Comparison of ENCODE assay signal across 8 cellular contexts in genomic region chr11:8870461-8871282, GRCh38. TPM values are rescaled to one million over a fixed set of nuclear protein-coding genes. Genes with fewer than 3 reads are reported as not detected.
A peak's percentile ranks its signal among the peaks of the same experiment; 100 is the strongest.
DNase-seq lines count a peak whose midpoint lies in the region; ATAC-seq, FAIRE-seq and TF ChIP-seq lines count a peak whose summit lies in the region.

No MANE protein-coding gene starts in this region.

- TF ChIP-seq RAD21 in neural cell (conservative IDR thresholded peaks at IDR 0.05), result peak; percentile 40

- H3K36me3 ChIP-seq in neural cell (ENCODE audit: insufficient read depth, low read length), result no peaks in the 10 kb centered on the region

- peak overlapping the region; percentile 40 for H3K4me3 Mint-ChIP-seq in activated T-helper 17 cell treated with anti-CD3 and anti-CD28 coated beads, Interleukin-2, amount 50 U/mL, for 72 hours

- TF ChIP-seq CTCF in neural cell (IDR thresholded peaks at IDR 0.05; ENCODE audit: poor library complexity, severe bottlenecking), result peak; percentile 36

- H3K9me3 ChIP-seq in neural cell (ENCODE audit: low read length), result no peaks in the 10 kb centered on the region

- no peaks in the 10 kb centered on the region for H3K9me3 Mint-ChIP-seq in activated T-helper 17 cell treated with anti-CD3 and anti-CD28 coated beads, Interleukin-2, amount 50 U/mL, for 72 hours

- H3K27me3 Mint-ChIP-seq in activated T-helper 17 cell treated with anti-CD3 and anti-CD28 coated beads, Interleukin-2, amount 50 U/mL, for 72 hours, result peaks cover 44% of the 10 kb centered on the region

- H3K4me2 ChIP-seq in neural cell (ENCODE audit: low read length), result peak overlapping the region; percentile 79

- H3K79me2 ChIP-seq in neural cell (replicated peaks; ENCODE audit: insufficient read depth, low read length), result no peaks in the 10 kb centered on the region

- H3K9me2 ChIP-seq in neural cell (ENCODE audit: insufficient read depth, low read length), result no peaks in the 10 kb centered on the region

- H3F3A ChIP-seq in neural cell (ENCODE audit: insufficient read depth, low read length, poor library complexity, severe bottlenecking), result no peaks in the 10 kb centered on the region

- no peak for FAIRE-seq in frontal cortex (lab: Jason Lieb, UNC)

- peak; percentile 23 for ATAC-seq in activated T-helper 17 cell treated with anti-CD3 and anti-CD28 coated beads, Interleukin-2, amount 50 U/mL, for 72 hours (replicated peaks)
- ATAC-seq in HG03039 (IDR thresholded peaks at IDR 0.05; ENCODE audit: unreplicated experiment) (no peak), HG03159 (IDR thresholded peaks at IDR 0.05; ENCODE audit: unreplicated experiment) (no peak)

- H2AFZ ChIP-seq in neural cell (ENCODE audit: low read depth, low read length), result peak overlapping the region; percentile 27

- H3K27me3 ChIP-seq in neural cell (ENCODE audit: insufficient read depth, low read depth, low read length), result no peaks in the 10 kb centered on the region

- DNase-seq in NOMO-1 treated with dmso at 0.1 percent for 144 hours (lab: John Stamatoyannopoulos, UW; ENCODE audit: unreplicated experiment), result peak; percentile 13
- DNase-seq in NOMO-1 treated with DMSO at 0.1 percent for 48 hours (lab: John Stamatoyannopoulos, UW; ENCODE audit: unreplicated experiment), result no peak
- peak; percentile 49 for DNase-seq in NCI-H146 (lab: John Stamatoyannopoulos, UW)
- DNase-seq in frontal cortex (ENCODE audit: low spot score in 2 of 2), result peak; percentile 49 to 51

- H3K36me3 Mint-ChIP-seq in activated T-helper 17 cell treated with anti-CD3 and anti-CD28 coated beads, Interleukin-2, amount 50 U/mL, for 72 hours (ENCODE audit: low read depth), result no peaks in the 10 kb centered on the region

- peak overlapping the region; percentile 70 for H3K9ac ChIP-seq in neural cell (ENCODE audit: low read length)

- no peak overlapping the region for H3K27ac Mint-ChIP-seq in activated T-helper 17 cell treated with anti-CD3 and anti-CD28 coated beads, Interleukin-2, amount 50 U/mL, for 72 hours

- peak overlapping the region; percentile 90 for H3K4me3 ChIP-seq in neural cell (ENCODE audit: low read length)

- TF ChIP-seq EP300 in neural cell (conservative IDR thresholded peaks at IDR 0.05; ENCODE audit: poor library complexity, severe bottlenecking), result no peak

- peaks cover 6% of the 10 kb centered on the region for H3K4me1 Mint-ChIP-seq in activated T-helper 17 cell treated with anti-CD3 and anti-CD28 coated beads, Interleukin-2, amount 50 U/mL, for 72 hours

- H3K27ac ChIP-seq in neural cell (ENCODE audit: low read length), result no peak overlapping the region

- no peaks in the 10 kb centered on the region for H4K20me1 ChIP-seq in neural cell (ENCODE audit: insufficient read depth)

TF ChIP-seq in neural cell, 6 proteins besides CTCF, POLR2A, EP300 and RAD21:
- peak; percentile 55 for TF ChIP-seq POLR2AphosphoS5 (IDR thresholded peaks at IDR 0.05)
- peak; percentile 33 for TF ChIP-seq SMC3 (conservative IDR thresholded peaks at IDR 0.05; ENCODE audit: poor library complexity)
- no peak for TF ChIP-seq TAF1 (IDR thresholded peaks at IDR 0.05; ENCODE audit: low read depth)

RNA-seq across cellular contexts. Expression of gene AKIP1, which starts 40.3 kb away (rescaled TPM):
- total RNA-seq in activated T-helper 17 cell treated with anti-CD3 and anti-CD28 coated beads, Interleukin-2, amount 50 U/mL, for 72 hours, result 10 to 100 TPM; 25.6 to 31.9 TPM
- total RNA-seq in frontal cortex, result 22.4 TPM
- polyA plus RNA-seq in neural cell, result 81.5 and 90.7 TPM in 2 replicates
- polyA minus RNA-seq in neural cell, result 37.0 and 39.0 TPM in 2 replicates
